19 cellular contexts compared by ENCODE assay signal in the genomic region with DNA sequence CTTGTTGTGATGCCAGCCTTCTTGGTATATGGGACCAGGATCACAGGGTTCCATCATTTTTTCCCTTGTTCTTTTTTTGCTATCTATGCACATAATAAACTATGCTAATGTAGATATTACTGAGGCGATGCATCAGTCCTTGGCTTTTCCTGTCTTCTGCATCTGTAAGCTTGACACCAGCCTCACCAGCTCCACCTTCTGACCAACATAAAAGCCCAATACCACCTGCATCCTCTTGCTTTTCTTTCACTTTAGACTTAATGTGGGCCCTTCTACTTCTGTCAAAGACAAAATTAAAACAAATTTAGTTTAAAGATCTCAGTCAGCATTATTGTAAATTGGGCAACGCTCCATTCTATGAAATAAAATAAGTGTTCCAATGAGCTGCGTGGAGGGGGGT.
A peak's percentile ranks its signal among the peaks of the same experiment; 100 is the strongest.
DNase-seq lines count a peak whose midpoint lies in the region; ATAC-seq and TF ChIP-seq lines count a peak whose summit lies in the region.
"Had no signal": no experiment of that assay in that cellular context is flagged by ENCODE, and none has a peak within 500 bp of the region (broad histone marks: within the 10 kb centered on the region; RNA-seq: fewer than 3 reads in every experiment).

No MANE protein-coding gene starts in this region.

- peaks cover 21% of the 10 kb centered on the region for H3K9me3 Mint-ChIP-seq in WTC11

- in situ Hi-C loops in GM13977 (cut with MboI; ENCODE audit: low pct_unique_long_range_greater_than_20kb, low sequenced_read_pairs, unreplicated experiment), result no loop called here

- no peak overlapping the region for H3K4me3 Mint-ChIP-seq in WTC11
- H3K4me3 Mint-ChIP-seq: activated CD8-positive, alpha-beta T cell treated with anti-CD3 and anti-CD28 coated beads for 36 hours; B cell; neural crest cell; stimulated activated memory B cell treated with anti-CD40 and anti-IgM and Interleukin-4, amounts not matched to agents 10 μg/mL and 1 μg/mL and 100 μg/mL, for 72 hours had no signal

- TF ChIP-seq CTCF in GM13977 (IDR thresholded peaks at IDR 0.05; ENCODE audit: extremely low read depth, insufficient read depth, missing control alignments) (peak; percentile 51), MM.1S (IDR thresholded peaks at IDR 0.05; ENCODE audit: low read length) (peak; percentile 21; the same call in 1 of the 2 replicates), WTC11 (IDR thresholded peaks at IDR 0.05) (no peak)

- peaks cover 3% of the 10 kb centered on the region; the same call in 1 of the 2 replicates for H3F3A ChIP-seq in MM.1S (ENCODE audit: insufficient read depth, low read length)

- POLR2A ChIA-PET in WTC11 (lab: Charles Lee), result no interaction called here

- 0 out of 2 replicates have a peak, but pooled peaks cover 6% of the 10 kb centered on the region for H3K4me1 ChIP-seq in MM.1S (ENCODE audit: low read length)
- H3K4me1 ChIP-seq: colonic mucosa had no signal

- CTCF ChIA-PET in WTC11 (lab: Charles Lee), result interaction anchor here (1.0 kb wide), 1 partner anchor 124 kb away, joined by 3 read pairs; no protein-coding TSS in a partner anchor

- H3K27me3 ChIP-seq in MM.1S (replicated peaks; ENCODE audit: insufficient read depth, low read length), result no peaks in the 10 kb centered on the region
- H3K27me3 ChIP-seq: colonic mucosa had no signal

- no peak overlapping the region for H3K9ac ChIP-seq in MM.1S (ENCODE audit: low read length)

- H3K36me3 Mint-ChIP-seq in WTC11, result 0 out of 2 replicates have a peak, but pooled peaks cover 2% of the 10 kb centered on the region
- H3K36me3 Mint-ChIP-seq: stimulated activated memory B cell treated with anti-CD40 and anti-IgM and Interleukin-4, amounts not matched to agents 10 μg/mL and 1 μg/mL and 100 μg/mL, for 72 hours had no signal

- no peak overlapping the region; the same call in 1 of the 2 replicates for H3K27ac Mint-ChIP-seq in WTC11
- H3K27ac Mint-ChIP-seq: activated CD8-positive, alpha-beta T cell treated with anti-CD3 and anti-CD28 coated beads for 36 hours; B cell; stimulated activated memory B cell treated with anti-CD40 and anti-IgM and Interleukin-4, amounts not matched to agents 10 μg/mL and 1 μg/mL and 100 μg/mL, for 72 hours had no signal

- peak overlapping the region; percentile 16; the same call in 1 of the 2 replicates for H3K4me3 ChIP-seq in MM.1S (ENCODE audit: low read length)
- H3K4me3 ChIP-seq: colonic mucosa, lung had no signal

- DNase-seq in COR-L47 (lab: John Stamatoyannopoulos, UW) (peak; percentile 3), GM13977 (ENCODE audit: low spot score) (no peak), MM.1S (peak; percentile 39), WTC11 (ENCODE audit: low spot score) (no peak), NCI-H2196 treated with DMSO at 0.1 percent for 48 hours (lab: John Stamatoyannopoulos, UW; ENCODE audit: unreplicated experiment) (no peak), putamen (ENCODE audit: low spot score) (no peak), medulla oblongata (ENCODE audit: extremely low spot score) (no peak)
- DNase-seq: activated CD8-positive, alpha-beta T cell treated with anti-CD3 and anti-CD28 coated beads for 36 hours; anterior cingulate cortex; colonic mucosa; EL; H7; NCI-H1105 treated with DMSO at 0.1 percent for 48 hours; NCI-H510A had no signal

- no peaks in the 10 kb centered on the region for H3K9me3 ChIP-seq in MM.1S (replicated peaks; ENCODE audit: insufficient read depth, low read length)
- H3K9me3 ChIP-seq: colonic mucosa had no signal

- peak overlapping the region; percentile 36; the same call in 1 of the 2 replicates for H2AFZ ChIP-seq in MM.1S (ENCODE audit: low read length)

- no peaks in the 10 kb centered on the region for H3K27me3 Mint-ChIP-seq in WTC11 (ENCODE audit: low read depth)
- H3K27me3 Mint-ChIP-seq: activated CD8-positive, alpha-beta T cell treated with anti-CD3 and anti-CD28 coated beads for 36 hours; B cell; stimulated activated memory B cell treated with anti-CD40 and anti-IgM and Interleukin-4, amounts not matched to agents 10 μg/mL and 1 μg/mL and 100 μg/mL, for 72 hours had no signal

- H3K27ac ChIP-seq in MM.1S (ENCODE audit: low read length), result no peak overlapping the region
- H3K27ac ChIP-seq: colonic mucosa had no signal

- H4K20me1 ChIP-seq in MM.1S (ENCODE audit: insufficient read depth, low read length), result no peaks in the 10 kb centered on the region

- ATAC-seq in WTC11, result peak; percentile 65
- ATAC-seq in HG03097 (IDR thresholded peaks at IDR 0.05; ENCODE audit: low FRiP score, unreplicated experiment), result no peak
- ATAC-seq: activated CD8-positive, alpha-beta T cell treated with anti-CD3 and anti-CD28 coated beads for 36 hours; stimulated activated memory B cell treated with anti-CD40 and anti-IgM and Interleukin-4, amounts not matched to agents 10 μg/mL and 1 μg/mL and 100 μg/mL, for 72 hours had no signal

- H3K4me1 Mint-ChIP-seq in WTC11, result peaks cover 16% of the 10 kb centered on the region
- H3K4me1 Mint-ChIP-seq: B cell; neural crest cell; stimulated activated memory B cell treated with anti-CD40 and anti-IgM and Interleukin-4, amounts not matched to agents 10 μg/mL and 1 μg/mL and 100 μg/mL, for 72 hours had no signal

- H3K36me3 ChIP-seq in MM.1S (replicated peaks; ENCODE audit: insufficient read depth, low read length), result no peaks in the 10 kb centered on the region
- H3K36me3 ChIP-seq: colonic mucosa had no signal

- H3K9me2 ChIP-seq in MM.1S (replicated peaks; ENCODE audit: insufficient read depth, low read length), result no peaks in the 10 kb centered on the region

- H3K79me2 ChIP-seq in MM.1S (ENCODE audit: low read length), result no peaks in the 10 kb centered on the region

- H3K4me2 ChIP-seq in MM.1S (ENCODE audit: low read depth, low read length), result peak overlapping the region; percentile 50; the same call in 1 of the 2 replicates

TF ChIP-seq in WTC11, 78 proteins besides CTCF, POLR2A, EP300 and RAD21 (continues in another document):
- TF ChIP-seq, protein P1, sequence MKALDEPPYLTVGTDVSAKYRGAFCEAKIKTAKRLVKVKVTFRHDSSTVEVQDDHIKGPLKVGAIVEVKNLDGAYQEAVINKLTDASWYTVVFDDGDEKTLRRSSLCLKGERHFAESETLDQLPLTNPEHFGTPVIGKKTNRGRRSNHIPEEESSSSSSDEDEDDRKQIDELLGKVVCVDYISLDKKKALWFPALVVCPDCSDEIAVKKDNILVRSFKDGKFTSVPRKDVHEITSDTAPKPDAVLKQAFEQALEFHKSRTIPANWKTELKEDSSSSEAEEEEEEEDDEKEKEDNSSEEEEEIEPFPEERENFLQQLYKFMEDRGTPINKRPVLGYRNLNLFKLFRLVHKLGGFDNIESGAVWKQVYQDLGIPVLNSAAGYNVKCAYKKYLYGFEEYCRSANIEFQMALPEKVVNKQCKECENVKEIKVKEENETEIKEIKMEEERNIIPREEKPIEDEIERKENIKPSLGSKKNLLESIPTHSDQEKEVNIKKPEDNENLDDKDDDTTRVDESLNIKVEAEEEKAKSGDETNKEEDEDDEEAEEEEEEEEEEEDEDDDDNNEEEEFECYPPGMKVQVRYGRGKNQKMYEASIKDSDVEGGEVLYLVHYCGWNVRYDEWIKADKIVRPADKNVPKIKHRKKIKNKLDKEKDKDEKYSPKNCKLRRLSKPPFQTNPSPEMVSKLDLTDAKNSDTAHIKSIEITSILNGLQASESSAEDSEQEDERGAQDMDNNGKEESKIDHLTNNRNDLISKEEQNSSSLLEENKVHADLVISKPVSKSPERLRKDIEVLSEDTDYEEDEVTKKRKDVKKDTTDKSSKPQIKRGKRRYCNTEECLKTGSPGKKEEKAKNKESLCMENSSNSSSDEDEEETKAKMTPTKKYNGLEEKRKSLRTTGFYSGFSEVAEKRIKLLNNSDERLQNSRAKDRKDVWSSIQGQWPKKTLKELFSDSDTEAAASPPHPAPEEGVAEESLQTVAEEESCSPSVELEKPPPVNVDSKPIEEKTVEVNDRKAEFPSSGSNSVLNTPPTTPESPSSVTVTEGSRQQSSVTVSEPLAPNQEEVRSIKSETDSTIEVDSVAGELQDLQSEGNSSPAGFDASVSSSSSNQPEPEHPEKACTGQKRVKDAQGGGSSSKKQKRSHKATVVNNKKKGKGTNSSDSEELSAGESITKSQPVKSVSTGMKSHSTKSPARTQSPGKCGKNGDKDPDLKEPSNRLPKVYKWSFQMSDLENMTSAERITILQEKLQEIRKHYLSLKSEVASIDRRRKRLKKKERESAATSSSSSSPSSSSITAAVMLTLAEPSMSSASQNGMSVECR (CRISPR knock-in tag; IDR thresholded peaks at IDR 0.05; ENCODE audit: borderline replicate concordance), result no peak
- TF ChIP-seq, protein P2, sequence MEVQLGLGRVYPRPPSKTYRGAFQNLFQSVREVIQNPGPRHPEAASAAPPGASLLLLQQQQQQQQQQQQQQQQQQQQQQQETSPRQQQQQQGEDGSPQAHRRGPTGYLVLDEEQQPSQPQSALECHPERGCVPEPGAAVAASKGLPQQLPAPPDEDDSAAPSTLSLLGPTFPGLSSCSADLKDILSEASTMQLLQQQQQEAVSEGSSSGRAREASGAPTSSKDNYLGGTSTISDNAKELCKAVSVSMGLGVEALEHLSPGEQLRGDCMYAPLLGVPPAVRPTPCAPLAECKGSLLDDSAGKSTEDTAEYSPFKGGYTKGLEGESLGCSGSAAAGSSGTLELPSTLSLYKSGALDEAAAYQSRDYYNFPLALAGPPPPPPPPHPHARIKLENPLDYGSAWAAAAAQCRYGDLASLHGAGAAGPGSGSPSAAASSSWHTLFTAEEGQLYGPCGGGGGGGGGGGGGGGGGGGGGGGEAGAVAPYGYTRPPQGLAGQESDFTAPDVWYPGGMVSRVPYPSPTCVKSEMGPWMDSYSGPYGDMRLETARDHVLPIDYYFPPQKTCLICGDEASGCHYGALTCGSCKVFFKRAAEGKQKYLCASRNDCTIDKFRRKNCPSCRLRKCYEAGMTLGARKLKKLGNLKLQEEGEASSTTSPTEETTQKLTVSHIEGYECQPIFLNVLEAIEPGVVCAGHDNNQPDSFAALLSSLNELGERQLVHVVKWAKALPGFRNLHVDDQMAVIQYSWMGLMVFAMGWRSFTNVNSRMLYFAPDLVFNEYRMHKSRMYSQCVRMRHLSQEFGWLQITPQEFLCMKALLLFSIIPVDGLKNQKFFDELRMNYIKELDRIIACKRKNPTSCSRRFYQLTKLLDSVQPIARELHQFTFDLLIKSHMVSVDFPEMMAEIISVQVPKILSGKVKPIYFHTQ (CRISPR knock-in tag; IDR thresholded peaks at IDR 0.05), result no peak
- no peak for TF ChIP-seq ZNF263 (CRISPR knock-in tag; IDR thresholded peaks at IDR 0.05; ENCODE audit: low read depth)
- TF ChIP-seq, protein P3, sequence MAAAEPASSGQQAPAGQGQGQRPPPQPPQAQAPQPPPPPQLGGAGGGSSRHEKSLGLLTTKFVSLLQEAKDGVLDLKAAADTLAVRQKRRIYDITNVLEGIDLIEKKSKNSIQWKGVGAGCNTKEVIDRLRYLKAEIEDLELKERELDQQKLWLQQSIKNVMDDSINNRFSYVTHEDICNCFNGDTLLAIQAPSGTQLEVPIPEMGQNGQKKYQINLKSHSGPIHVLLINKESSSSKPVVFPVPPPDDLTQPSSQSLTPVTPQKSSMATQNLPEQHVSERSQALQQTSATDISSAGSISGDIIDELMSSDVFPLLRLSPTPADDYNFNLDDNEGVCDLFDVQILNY (CRISPR knock-in tag; IDR thresholded peaks at IDR 0.05), result no peak

Comparison
In these comparisons a context has a peak if more than half of its experiments do, and no peak if none do; other contexts are left out.
1. DNase-seq: peak in COR-L47 (single experiment) and MM.1S (single experiment); none in GM13977 (single experiment), WTC11 (single experiment), NCI-H2196 treated with DMSO at 0.1 percent for 48 hours (single experiment), putamen (single experiment) and medulla oblongata (single experiment).